In genomic region chr17:76240461-76241204, GRCh38 we compare ENCODE assay signal across 8 cellular contexts. TPM values are rescaled to one million over a fixed set of nuclear protein-coding genes. Genes with fewer than 3 reads are reported as not detected.
A peak's percentile ranks its signal among the peaks of the same experiment; 100 is the strongest.
DNase-seq lines count a peak whose midpoint lies in the region; ATAC-seq and TF ChIP-seq lines count a peak whose summit lies in the region.

TSS of gene RNF157 (minus strand) at chr17:76240493. CDS start at chr17:76240240, 253 bp downstream.

- DNase-seq in COLO668 (lab: John Stamatoyannopoulos, UW; ENCODE audit: unreplicated experiment) (peak; percentile 41), NB4 (ENCODE audit: low read depth) (peak; percentile 40), choroid plexus epithelial cell (ENCODE audit: low read depth) (peak; percentile 42), left colon (peak; percentile 59 to 67)
- peak; percentile 60 for DNase-seq in activated CD4-positive, CD25-positive, alpha-beta regulatory T cell treated with anti-CD3 and anti-CD28 coated beads, Interleukin-2, amount 50 U/mL, for 72 hours
- DNase-seq in stimulated activated CD4-positive, alpha-beta T cell treated with anti-CD3 and anti-CD28 coated beads, Interleukin-1b, Interleukin-23, amount 100 ng/mL, for 48 hours, result peak; percentile 53

- no peak for TF ChIP-seq POLR2A in NB4 (IDR thresholded peaks at IDR 0.05; ENCODE audit: extremely low read depth, insufficient read length)

- intact Hi-C loops in left colon (cut with DNase I, micrococcal nuclease), result no loop called here

- peak within 1 kb of the TSS; percentile 40 for H3K4me3 ChIP-seq in NB4 (ENCODE audit: low read depth, low read length)
- peak within 1 kb of the TSS; percentile 62 for H3K4me3 ChIP-seq in choroid plexus epithelial cell (ENCODE audit: low read depth, low read length)

- TF ChIP-seq CTCF in NB4 (IDR thresholded peaks at IDR 0.05; ENCODE audit: low read depth, low read length), result no peak
- TF ChIP-seq CTCF in choroid plexus epithelial cell (conservative IDR thresholded peaks at IDR 0.05; ENCODE audit: low read depth, low read length), result no peak

- peak; percentile 57 for ATAC-seq in GM21723 (IDR thresholded peaks at IDR 0.05; ENCODE audit: unreplicated experiment)
- ATAC-seq in left colon, result peak; percentile 73
- no peak for ATAC-seq in GM18873 (IDR thresholded peaks at IDR 0.05; ENCODE audit: low FRiP score, unreplicated experiment)

RNA-seq across cellular contexts. Expression of gene RNF157, which starts in this region (rescaled TPM):
- 10 to 100 TPM; 23.6 to 89.3 TPM for total RNA-seq in left colon
